Comparison of ENCODE assay signal across 22 cellular contexts in the genomic region with DNA sequence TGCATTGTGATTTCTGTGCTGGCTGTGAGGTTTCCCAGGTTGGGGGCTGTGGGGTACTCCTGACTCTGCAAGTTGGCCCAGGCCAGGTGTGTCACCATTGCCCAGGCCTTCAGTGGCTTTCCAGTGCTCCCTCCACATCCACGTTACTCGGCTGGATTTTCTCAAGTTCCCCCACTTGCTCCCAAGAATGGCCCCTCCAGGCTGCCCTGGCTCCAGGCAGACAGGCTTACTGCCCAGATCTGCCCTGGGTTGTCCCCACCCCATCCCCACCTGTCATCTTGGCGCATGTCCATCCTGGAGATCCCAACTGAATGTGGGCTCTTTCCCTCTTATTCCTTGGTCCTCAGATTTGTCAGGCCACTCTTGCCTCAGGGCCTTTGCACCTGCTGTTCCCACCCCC. TPM values are rescaled to one million over a fixed set of nuclear protein-coding genes. Genes with fewer than 3 reads are reported as not detected.
DNase-seq lines count a peak whose midpoint lies in the region; ATAC-seq and TF ChIP-seq lines count a peak whose summit lies in the region.
"Had no signal": no experiment of that assay in that cellular context is flagged by ENCODE, and none has a peak within 500 bp of the region (broad histone marks: within the 10 kb centered on the region; RNA-seq: fewer than 3 reads in every experiment).

No MANE protein-coding gene starts in this region.

- peaks cover 8% of the 10 kb centered on the region for H3K36me3 Mint-ChIP-seq in activated naive CD4-positive, alpha-beta T cell treated with anti-CD3 and anti-CD28 coated beads, Interleukin-2, amount 10 ng/mL, durations not matched to agents 7 days and 5 days
- H3K36me3 Mint-ChIP-seq in T-helper 17 cell (ENCODE audit: low read depth), result peaks cover under 1% of the 10 kb centered on the region
- H3K36me3 Mint-ChIP-seq: memory B cell; stimulated activated effector memory CD8-positive, alpha-beta T cell treated with anti-CD3 and anti-CD28 coated beads, Interleukin-12 subunit alpha, Interleukin-12 subunit beta, amount 100 ng/mL, for 72 hours had no signal

- ATAC-seq in T-helper 17 cell, result no peak
- no peak for ATAC-seq in stimulated activated naive CD8-positive, alpha-beta T cell treated with anti-CD3 and anti-CD28 coated beads, Interleukin-15, amount 100 ng/mL, for 72 hours
- no peak for ATAC-seq in HG02973 (IDR thresholded peaks at IDR 0.05; ENCODE audit: unreplicated experiment)
- ATAC-seq in GM18505 (IDR thresholded peaks at IDR 0.05; ENCODE audit: unreplicated experiment), result no peak
- ATAC-seq in HG02623 (IDR thresholded peaks at IDR 0.05; ENCODE audit: unreplicated experiment), result no peak
- ATAC-seq: GM23338 had no signal

- peaks cover 67% of the 10 kb centered on the region for H3K4me1 Mint-ChIP-seq in activated naive CD4-positive, alpha-beta T cell treated with anti-CD3 and anti-CD28 coated beads, Interleukin-2, amount 10 ng/mL, durations not matched to agents 7 days and 5 days
- H3K4me1 Mint-ChIP-seq in T-helper 17 cell, result peaks cover 45% of the 10 kb centered on the region
- peaks cover 76% of the 10 kb centered on the region for H3K4me1 Mint-ChIP-seq in stimulated activated naive CD8-positive, alpha-beta T cell treated with anti-CD3 and anti-CD28 coated beads, Interleukin-15, amount 100 ng/mL, for 72 hours
- H3K4me1 Mint-ChIP-seq: memory B cell had no signal

- CTCF ChIA-PET in activated naive CD4-positive, alpha-beta T cell treated with anti-CD3 and anti-CD28 coated beads, Interleukin-2, amount 10 ng/mL, durations not matched to agents 7 days and 5 days (lab: Charles Lee), result no interaction called here

- peaks cover 38% of the 10 kb centered on the region for H3K4me1 ChIP-seq in effector memory CD4-positive, alpha-beta T cell (ENCODE audit: control insufficient read depth, insufficient read depth, low read length, poor library complexity, severe bottlenecking)

- no peak overlapping the region for H3K4me3 ChIP-seq in effector memory CD4-positive, alpha-beta T cell (ENCODE audit: insufficient read depth, low read depth, low read length, poor library complexity, severe bottlenecking)
- H3K4me3 ChIP-seq: GM23338, thyroid gland had no signal

- no peak overlapping the region for H3K4me3 Mint-ChIP-seq in activated naive CD4-positive, alpha-beta T cell treated with anti-CD3 and anti-CD28 coated beads, Interleukin-2, amount 10 ng/mL, durations not matched to agents 7 days and 5 days
- H3K4me3 Mint-ChIP-seq in T-helper 17 cell, result no peak overlapping the region
- peak overlapping the region; percentile 81 to 87 for H3K4me3 Mint-ChIP-seq in stimulated activated naive CD8-positive, alpha-beta T cell treated with anti-CD3 and anti-CD28 coated beads, Interleukin-15, amount 100 ng/mL, for 72 hours
- H3K4me3 Mint-ChIP-seq: endodermal cell; GM23338; memory B cell; stimulated activated effector memory CD8-positive, alpha-beta T cell treated with anti-CD3 and anti-CD28 coated beads, Interleukin-12 subunit alpha, Interleukin-12 subunit beta, amount 100 ng/mL, for 72 hours had no signal

- H3K27me3 ChIP-seq in effector memory CD4-positive, alpha-beta T cell (replicated peaks; ENCODE audit: control insufficient read depth, insufficient read depth, low read length, poor library complexity, severe bottlenecking), result no peaks in the 10 kb centered on the region
- H3K27me3 ChIP-seq: thyroid gland had no signal

- TF ChIP-seq POLR2A in GM18505 (IDR thresholded peaks at IDR 0.05; ENCODE audit: borderline replicate concordance, extremely low read depth, insufficient read depth, insufficient read length), result no peak

- H3K9me3 ChIP-seq in T-helper 17 cell (ENCODE audit: control insufficient read depth, low read length, poor library complexity, severe bottlenecking), result no peaks in the 10 kb centered on the region
- no peaks in the 10 kb centered on the region for H3K9me3 ChIP-seq in effector memory CD4-positive, alpha-beta T cell (ENCODE audit: control insufficient read depth, low read length)
- H3K9me3 ChIP-seq: thyroid gland had no signal

- peak overlapping the region; percentile 32 for H3K27ac ChIP-seq in effector memory CD4-positive, alpha-beta T cell (ENCODE audit: insufficient read depth, low read length, poor library complexity, severe bottlenecking)
- H3K27ac ChIP-seq: C4-2B, RWPE1, thyroid gland had no signal

- no peak for DNase-seq in activated naive CD4-positive, alpha-beta T cell treated with anti-CD3 and anti-CD28 coated beads, Interleukin-2, amount 10 ng/mL, durations not matched to agents 7 days and 5 days
- no peak for DNase-seq in activated naive CD4-positive, alpha-beta T cell treated with anti-CD3 and anti-CD28 coated beads, Interleukin-2, amount 50 U/mL, for 16 hours
- DNase-seq in T-helper 17 cell, result no peak
- no peak for DNase-seq in effector memory CD4-positive, alpha-beta T cell
- no peak for DNase-seq in stimulated activated naive CD8-positive, alpha-beta T cell treated with anti-CD3 and anti-CD28 coated beads, Interleukin-15, amount 100 ng/mL, for 72 hours
- DNase-seq: activated CD4-positive, alpha-beta T cell treated with anti-CD3 and anti-CD28 coated beads for 4 hours; activated gamma-delta T cell treated with Interleukin-2 at 50 U/mL for 16 hours; KG1; NCI-H2081 had no signal

- no peaks in the 10 kb centered on the region for H3K36me3 ChIP-seq in effector memory CD4-positive, alpha-beta T cell (ENCODE audit: control insufficient read depth, insufficient read depth, low read length)
- H3K36me3 ChIP-seq: thyroid gland had no signal

- H3K27ac Mint-ChIP-seq in activated naive CD4-positive, alpha-beta T cell treated with anti-CD3 and anti-CD28 coated beads, Interleukin-2, amount 10 ng/mL, durations not matched to agents 7 days and 5 days, result peak overlapping the region; percentile 98
- H3K27ac Mint-ChIP-seq in T-helper 17 cell, result peak overlapping the region; percentile 98
- H3K27ac Mint-ChIP-seq in stimulated activated naive CD8-positive, alpha-beta T cell treated with anti-CD3 and anti-CD28 coated beads, Interleukin-15, amount 100 ng/mL, for 72 hours, result peak overlapping the region; percentile 98
- H3K27ac Mint-ChIP-seq: endodermal cell; GM23338; memory B cell; stimulated activated effector memory CD8-positive, alpha-beta T cell treated with anti-CD3 and anti-CD28 coated beads, Interleukin-12 subunit alpha, Interleukin-12 subunit beta, amount 100 ng/mL, for 72 hours had no signal

- H3K27me3 Mint-ChIP-seq in activated naive CD4-positive, alpha-beta T cell treated with anti-CD3 and anti-CD28 coated beads, Interleukin-2, amount 10 ng/mL, durations not matched to agents 7 days and 5 days, result peaks cover 43% of the 10 kb centered on the region
- H3K27me3 Mint-ChIP-seq in T-helper 17 cell, result no peaks in the 10 kb centered on the region
- H3K27me3 Mint-ChIP-seq in stimulated activated naive CD8-positive, alpha-beta T cell treated with anti-CD3 and anti-CD28 coated beads, Interleukin-15, amount 100 ng/mL, for 72 hours, result no peaks in the 10 kb centered on the region

- H3K9me3 Mint-ChIP-seq in activated naive CD4-positive, alpha-beta T cell treated with anti-CD3 and anti-CD28 coated beads, Interleukin-2, amount 10 ng/mL, durations not matched to agents 7 days and 5 days, result no peaks in the 10 kb centered on the region
- no peaks in the 10 kb centered on the region for H3K9me3 Mint-ChIP-seq in stimulated activated naive CD8-positive, alpha-beta T cell treated with anti-CD3 and anti-CD28 coated beads, Interleukin-15, amount 100 ng/mL, for 72 hours
- H3K9me3 Mint-ChIP-seq: endodermal cell; GM23338; memory B cell; stimulated activated effector memory CD8-positive, alpha-beta T cell treated with anti-CD3 and anti-CD28 coated beads, Interleukin-12 subunit alpha, Interleukin-12 subunit beta, amount 100 ng/mL, for 72 hours had no signal

RNA-seq across cellular contexts. Expression of a gene that starts 3.6 kb away (rescaled TPM):
- 10 to 100 TPM; 27.1 to 28.9 TPM for total RNA-seq in T-helper 17 cell

RNA-seq across cellular contexts. Expression of a gene that starts 40.9 kb away (rescaled TPM):
- not detected for total RNA-seq in T-helper 17 cell
- total RNA-seq: fibroblast of lung, glomerular endothelial cell, GM23338, NCI-H460, thyroid gland had no signal

Comparison
In these comparisons a context has a peak if more than half of its experiments do, and no peak if none do; other contexts are left out.
1. H3K4me3 Mint-ChIP-seq: peak in stimulated activated naive CD8-positive, alpha-beta T cell treated with anti-CD3 and anti-CD28 coated beads, Interleukin-15, amount 100 ng/mL, for 72 hours (2 of 2); none in activated naive CD4-positive, alpha-beta T cell treated with anti-CD3 and anti-CD28 coated beads, Interleukin-2, amount 10 ng/mL, durations not matched to agents 7 days and 5 days (single experiment) and T-helper 17 cell (single experiment).
2. Peak in every context shown above with its lines, with median percentiles within 50 percentile points of each other: H3K27ac Mint-ChIP-seq.